1 cellular context compared by ENCODE assay signal in the genomic region with DNA sequence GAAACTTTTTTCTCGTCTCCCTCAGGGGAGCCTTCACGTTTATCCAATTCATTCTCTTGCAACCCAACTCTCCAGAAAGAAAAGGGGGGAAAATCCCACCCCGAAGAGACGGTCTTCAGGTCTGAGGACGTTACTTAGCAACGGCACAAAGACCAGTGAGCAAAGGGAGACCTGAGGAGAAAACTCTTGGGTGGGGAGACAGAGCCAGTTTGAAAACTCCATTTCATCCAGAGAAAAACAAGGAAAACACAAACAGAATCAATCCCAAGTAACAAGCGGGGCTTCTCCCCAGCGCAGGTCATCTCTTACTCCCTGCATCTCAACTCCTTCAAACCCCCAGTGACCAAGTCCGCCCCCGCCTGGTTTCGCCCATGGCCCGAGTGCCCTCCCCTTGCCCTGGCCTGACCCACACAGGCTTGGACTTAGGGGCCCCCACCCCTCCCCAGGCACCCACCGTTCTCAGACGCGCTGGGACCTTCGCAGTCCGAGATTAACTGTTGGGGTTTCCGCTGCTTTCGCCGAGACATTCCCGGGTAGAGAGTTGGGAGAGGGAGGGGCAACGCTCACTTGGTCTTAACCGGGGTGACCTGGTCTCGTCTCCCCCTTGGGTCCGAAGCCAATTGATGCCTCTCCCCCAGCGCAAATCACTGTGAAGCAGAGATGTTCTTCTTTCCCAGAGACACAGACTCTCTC.
A peak's percentile ranks its signal among the peaks of the same experiment; 100 is the strongest.
TF ChIP-seq lines count a peak whose summit lies in the region.

No MANE protein-coding gene starts in this region.

TF ChIP-seq in H1, 55 proteins besides CTCF, POLR2A, EP300 and RAD21:
- TF ChIP-seq KDM5A (IDR thresholded peaks at IDR 0.05; ENCODE audit: low read length) (no peak), SUZ12 (IDR thresholded peaks at IDR 0.05; ENCODE audit: low read length) (no peak), CREB1 (IDR thresholded peaks at IDR 0.05) (no peak), NRF1 (IDR thresholded peaks at IDR 0.05; ENCODE audit: low read depth, low read length) (no peak), EGR1 (IDR thresholded peaks at IDR 0.05; ENCODE audit: borderline replicate concordance, low read depth, low read length) (peak; percentile 62; the same call in 1 of the 2 replicates), CBX8 (IDR thresholded peaks at IDR 0.05; ENCODE audit: borderline replicate concordance, low read depth, low read length) (no peak), CTBP2 (IDR thresholded peaks at IDR 0.05; ENCODE audit: borderline replicate concordance, insufficient read depth, insufficient read length, low read length) (no peak), TBP (IDR thresholded peaks at IDR 0.05; ENCODE audit: low read depth, low read length) (peak; percentile 73), ASH2L (IDR thresholded peaks at IDR 0.05; ENCODE audit: low read length) (peak; percentile 26), PHF8 (conservative IDR thresholded peaks at IDR 0.05; ENCODE audit: low read depth, low read length) (no peak), SIN3A (conservative IDR thresholded peaks at IDR 0.05 in 1 of 2, IDR thresholded peaks at IDR 0.05 in 1 of 2; ENCODE audit: low read depth in 1 of 2, low read length in 2 of 2) (peak; percentile 79 to 84; a peak in 2 of 4 replicates), JUND (IDR thresholded peaks at IDR 0.05; ENCODE audit: low read length) (no peak), RBBP5 (IDR thresholded peaks at IDR 0.05; ENCODE audit: borderline replicate concordance, low read depth, low read length) (peak; percentile 64; the same call in 1 of the 2 replicates), CEBPB (IDR thresholded peaks at IDR 0.05; ENCODE audit: low read depth, low read length) (no peak), SRF (IDR thresholded peaks at IDR 0.05; ENCODE audit: low read depth, low read length) (no peak), BACH1 (IDR thresholded peaks at IDR 0.05; ENCODE audit: low read length) (no peak), TAF1 (IDR thresholded peaks at IDR 0.05; ENCODE audit: low read depth, low read length) (no peak; the same call in 1 of the 2 replicates), POU5F1 (IDR thresholded peaks at IDR 0.05; ENCODE audit: low read depth, low read length) (no peak), RXRA (IDR thresholded peaks at IDR 0.05; ENCODE audit: insufficient read depth, low read depth, low read length) (no peak), SAP30 (IDR thresholded peaks at IDR 0.05; ENCODE audit: insufficient read depth, insufficient replicate concordance, low read length) (peak; percentile 19), POLR2AphosphoS5 (IDR thresholded peaks at IDR 0.05; ENCODE audit: low read depth, low read length) (peak; percentile 57), YY1 (IDR thresholded peaks at IDR 0.05; ENCODE audit: low read depth, low read length) (no peak), SP1 (IDR thresholded peaks at IDR 0.05; ENCODE audit: low read depth, low read length) (no peak), CHD7 (IDR thresholded peaks at IDR 0.05; ENCODE audit: insufficient replicate concordance, low read length) (no peak), EZH2 (IDR thresholded peaks at IDR 0.05; ENCODE audit: low read depth, low read length, severe bottlenecking) (no peak), TEAD4 (IDR thresholded peaks at IDR 0.05; ENCODE audit: low read depth, low read length) (peak; percentile 59; the same call in 1 of the 2 replicates), SP4 (IDR thresholded peaks at IDR 0.05; ENCODE audit: low read length) (no peak)
- TF ChIP-seq, protein P1, sequence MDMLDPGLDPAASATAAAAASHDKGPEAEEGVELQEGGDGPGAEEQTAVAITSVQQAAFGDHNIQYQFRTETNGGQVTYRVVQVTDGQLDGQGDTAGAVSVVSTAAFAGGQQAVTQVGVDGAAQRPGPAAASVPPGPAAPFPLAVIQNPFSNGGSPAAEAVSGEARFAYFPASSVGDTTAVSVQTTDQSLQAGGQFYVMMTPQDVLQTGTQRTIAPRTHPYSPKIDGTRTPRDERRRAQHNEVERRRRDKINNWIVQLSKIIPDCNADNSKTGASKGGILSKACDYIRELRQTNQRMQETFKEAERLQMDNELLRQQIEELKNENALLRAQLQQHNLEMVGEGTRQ (IDR thresholded peaks at IDR 0.05; ENCODE audit: low read length) = no peak
- TF ChIP-seq, protein P2, sequence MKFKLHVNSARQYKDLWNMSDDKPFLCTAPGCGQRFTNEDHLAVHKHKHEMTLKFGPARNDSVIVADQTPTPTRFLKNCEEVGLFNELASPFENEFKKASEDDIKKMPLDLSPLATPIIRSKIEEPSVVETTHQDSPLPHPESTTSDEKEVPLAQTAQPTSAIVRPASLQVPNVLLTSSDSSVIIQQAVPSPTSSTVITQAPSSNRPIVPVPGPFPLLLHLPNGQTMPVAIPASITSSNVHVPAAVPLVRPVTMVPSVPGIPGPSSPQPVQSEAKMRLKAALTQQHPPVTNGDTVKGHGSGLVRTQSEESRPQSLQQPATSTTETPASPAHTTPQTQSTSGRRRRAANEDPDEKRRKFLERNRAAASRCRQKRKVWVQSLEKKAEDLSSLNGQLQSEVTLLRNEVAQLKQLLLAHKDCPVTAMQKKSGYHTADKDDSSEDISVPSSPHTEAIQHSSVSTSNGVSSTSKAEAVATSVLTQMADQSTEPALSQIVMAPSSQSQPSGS (IDR thresholded peaks at IDR 0.05; ENCODE audit: low read length) = no peak
TF ChIP-seq in H1: peak in this region for 8.
